3 cellular contexts compared by ENCODE assay signal in genomic region chr16:53094013-53094630, GRCh38.
TF ChIP-seq lines count a peak whose summit lies in the region.

No MANE protein-coding gene starts in this region.

TF ChIP-seq in SK-N-SH, 30 proteins besides CTCF, POLR2A, EP300 and RAD21 (continued from another document):
- TF ChIP-seq RXRA (IDR thresholded peaks at IDR 0.05; ENCODE audit: borderline replicate concordance, low read depth) (no peak), ELF1 (IDR thresholded peaks at IDR 0.05) (no peak), TEAD4 (IDR thresholded peaks at IDR 0.05; ENCODE audit: borderline replicate concordance, insufficient read depth) (no peak)

TF ChIP-seq in SK-N-SH treated with all-trans-retinoic acid at 6 μM for 48 hours, 23 proteins besides CTCF, POLR2A, EP300 and RAD21 (continued from another document):
- no peak for TF ChIP-seq SNAI2 (CRISPR knock-in tag; IDR thresholded peaks at IDR 0.05)
- no peak for TF ChIP-seq PPARA (CRISPR knock-in tag; IDR thresholded peaks at IDR 0.05; ENCODE audit: borderline replicate concordance)
- TF ChIP-seq CSDC2 (CRISPR knock-in tag; IDR thresholded peaks at IDR 0.05): no peak
- no peak for TF ChIP-seq POU6F1 (CRISPR knock-in tag; IDR thresholded peaks at IDR 0.05; ENCODE audit: borderline replicate concordance, low read depth)
TF ChIP-seq in SK-N-SH treated with all-trans-retinoic acid at 6 μM for 48 hours: peak in this region for 0.

TF ChIP-seq in HepG2, 621 proteins besides CTCF, POLR2A, EP300 and RAD21:
- TF ChIP-seq ZNF687 (CRISPR knock-in tag; IDR thresholded peaks at IDR 0.05) (peak; percentile 32), HINFP (CRISPR knock-in tag; IDR thresholded peaks at IDR 0.05; ENCODE audit: low read depth) (no peak)
